ENCODE assay signal across 19 cellular contexts in genomic region chr11:92026664-92027063, GRCh38.
DNase-seq lines count a peak whose midpoint lies in the region; ATAC-seq and TF ChIP-seq lines count a peak whose summit lies in the region.
"Had no signal": no experiment of that assay in that cellular context is flagged by ENCODE, and none has a peak within 500 bp of the region (broad histone marks: within the 10 kb centered on the region; RNA-seq: fewer than 3 reads in every experiment).

No MANE protein-coding gene starts in this region.

- H3K27ac ChIP-seq in HUES64 (ENCODE audit: low read depth, low read length) (no peak overlapping the region), endodermal cell (ENCODE audit: low read depth, low read length) (no peak overlapping the region), neuronal stem cell (replicated peaks; ENCODE audit: low read length) (no peak overlapping the region)
- H3K27ac ChIP-seq: A549 had no signal

- peak overlapping the region; percentile 77 for H3K4me3 Mint-ChIP-seq in endodermal cell

- no peaks in the 10 kb centered on the region for H3K9me3 ChIP-seq in HUES64 (ENCODE audit: insufficient read depth, low read depth, low read length)
- H3K9me3 ChIP-seq in endodermal cell (ENCODE audit: control insufficient read depth, low read length), result no peaks in the 10 kb centered on the region
- H3K9me3 ChIP-seq in neuronal stem cell (replicated peaks in 1 of 2; ENCODE audit: control insufficient read depth in 2 of 2, insufficient read depth in 1 of 2, low read depth in 1 of 2, low read length in 2 of 2), result no peaks in the 10 kb centered on the region
- H3K9me3 ChIP-seq: A549 had no signal

- H3K9me3 Mint-ChIP-seq in endodermal cell, result peaks cover 25% of the 10 kb centered on the region

- peak overlapping the region; percentile 35 for H2AFZ ChIP-seq in neuronal stem cell (ENCODE audit: low read length)

- no peak overlapping the region for H2BK5ac ChIP-seq in neuronal stem cell (ENCODE audit: low read length)

- peaks cover 4% of the 10 kb centered on the region for H3K4me1 Mint-ChIP-seq in endodermal cell

- H3K18ac ChIP-seq in neuronal stem cell (ENCODE audit: low read length), result no peak overlapping the region

- H2BK120ac ChIP-seq in neuronal stem cell (ENCODE audit: low read depth, low read length), result no peak overlapping the region

- no peaks in the 10 kb centered on the region for H3K36me3 ChIP-seq in HUES64 (ENCODE audit: insufficient read depth, low read length)
- H3K36me3 ChIP-seq in endodermal cell (ENCODE audit: control insufficient read depth, insufficient read depth, low read length), result no peaks in the 10 kb centered on the region
- H3K36me3 ChIP-seq in neuronal stem cell (replicated peaks in 1 of 2; ENCODE audit: control insufficient read depth in 2 of 2, insufficient read depth in 2 of 2, low read length in 2 of 2), result no peaks in the 10 kb centered on the region

- TF ChIP-seq CTCF in endodermal cell (conservative IDR thresholded peaks at IDR 0.05), result no peak

- DNase-seq in ELF-1 (ENCODE audit: low read depth, low spot score) (peak; percentile 23), endodermal cell (no peak), neuronal stem cell (ENCODE audit: low spot score) (no peak), superior temporal gyrus (ENCODE audit: extremely low spot score) (no peak), NCI-H1436 (lab: John Stamatoyannopoulos, UW) (no peak), kidney glomerular epithelial cell (lab: John Stamatoyannopoulos, UW) (no peak)
- DNase-seq: C1 segment of cervical spinal cord, KG1, NCI-H1048, NCI-H1694, NCI-H2107, NCI-H2227 treated with DMSO at 0.1 percent for 48 hours, NCI-H524 treated with DMSO at 0.1 percent for 48 hours, SHP77 had no signal

- H3K27me3 Mint-ChIP-seq in endodermal cell (ENCODE audit: insufficient read depth), result peaks cover 2% of the 10 kb centered on the region

- H3K36me3 Mint-ChIP-seq in endodermal cell (ENCODE audit: low read depth), result no peaks in the 10 kb centered on the region

- WGBS in HUES64, result 93% methylated on average over 7 of the region's 7 CpGs
- WGBS in endodermal cell (ENCODE audit: insufficient coverage in 1 of 2, insufficient read length in 1 of 2), 2 experiments, result 95 to 99% methylated on average over 7 of the region's 7 CpGs
- WGBS in neuronal stem cell (ENCODE audit: extremely low coverage in 2 of 2, insufficient read length in 2 of 2, insufficient replicate concordance in 1 of 2), 2 donors, result no CpG with 5 or more reads among the region's 7 CpGs

- H4K8ac ChIP-seq in neuronal stem cell (ENCODE audit: low read depth, low read length), result no peak overlapping the region

- peak overlapping the region; percentile 36; the same call in 1 of the 2 replicates for H3K9ac ChIP-seq in HUES64 (ENCODE audit: low read depth, low read length)
- no peak overlapping the region for H3K9ac ChIP-seq in endodermal cell (ENCODE audit: extremely low read depth, low read length, poor library complexity, severe bottlenecking)
- H3K9ac ChIP-seq in neuronal stem cell (ENCODE audit: low read depth, low read length, poor library complexity), result no peak overlapping the region

- no peak overlapping the region for H3K4ac ChIP-seq in neuronal stem cell (ENCODE audit: low read length)

- no peak overlapping the region for H3K14ac ChIP-seq in neuronal stem cell (ENCODE audit: low read length)

- no peak overlapping the region for H2BK12ac ChIP-seq in neuronal stem cell (ENCODE audit: low read length)

- no peak overlapping the region for H3K23ac ChIP-seq in neuronal stem cell (ENCODE audit: low read depth, low read length, poor library complexity)

- no peak overlapping the region for H2AK5ac ChIP-seq in neuronal stem cell (ENCODE audit: low read depth, low read length)

- H3K27me3 ChIP-seq in HUES64 (ENCODE audit: insufficient read depth, low read length) (no peaks in the 10 kb centered on the region), endodermal cell (ENCODE audit: control insufficient read depth, insufficient read depth, low read length, poor library complexity, severe bottlenecking) (no peaks in the 10 kb centered on the region), neuronal stem cell (ENCODE audit: control insufficient read depth in 3 of 3, insufficient read depth in 3 of 3, low read depth in 1 of 3, low read length in 3 of 3) (no peaks in the 10 kb centered on the region)

- no peak overlapping the region for H2BK15ac ChIP-seq in neuronal stem cell (ENCODE audit: low read length)

- H3K79me1 ChIP-seq in neuronal stem cell (ENCODE audit: low read depth, low read length), result no peaks in the 10 kb centered on the region

- H4K91ac ChIP-seq in neuronal stem cell (ENCODE audit: low read depth, low read length, poor library complexity), result no peak overlapping the region

- H3K4me3 ChIP-seq in HUES64 (ENCODE audit: low read length) (peak overlapping the region; percentile 44; the same call in 1 of the 2 replicates), endodermal cell (ENCODE audit: low read length) (no peak overlapping the region), neuronal stem cell (ENCODE audit: low read length in 2 of 2) (no peak overlapping the region)
- H3K4me3 ChIP-seq: A549 had no signal

- peak overlapping the region; percentile 97 for H3K27ac Mint-ChIP-seq in endodermal cell

- no peak overlapping the region for H3K4me2 ChIP-seq in neuronal stem cell (ENCODE audit: insufficient read depth, low read length, poor library complexity, severe bottlenecking)
- H3K4me2 ChIP-seq: A549 had no signal

- no peak for ATAC-seq in HG03095 (IDR thresholded peaks at IDR 0.05; ENCODE audit: unreplicated experiment)
- ATAC-seq: A549, HCT116, SK-N-SH treated with all-trans-retinoic acid at 6 μM for 48 hours had no signal

- H3K4me1 ChIP-seq in HUES64 (ENCODE audit: insufficient read depth, low read length), result no peaks in the 10 kb centered on the region
- no peaks in the 10 kb centered on the region for H3K4me1 ChIP-seq in endodermal cell (ENCODE audit: control insufficient read depth, insufficient read depth, low read length)
- H3K4me1 ChIP-seq in neuronal stem cell (ENCODE audit: control insufficient read depth in 2 of 2, insufficient read depth in 1 of 2, low read depth in 1 of 2, low read length in 2 of 2), result no peaks in the 10 kb centered on the region
- H3K4me1 ChIP-seq: A549 had no signal
